Comparison of ENCODE assay signal across 8 cellular contexts in the genomic region with DNA sequence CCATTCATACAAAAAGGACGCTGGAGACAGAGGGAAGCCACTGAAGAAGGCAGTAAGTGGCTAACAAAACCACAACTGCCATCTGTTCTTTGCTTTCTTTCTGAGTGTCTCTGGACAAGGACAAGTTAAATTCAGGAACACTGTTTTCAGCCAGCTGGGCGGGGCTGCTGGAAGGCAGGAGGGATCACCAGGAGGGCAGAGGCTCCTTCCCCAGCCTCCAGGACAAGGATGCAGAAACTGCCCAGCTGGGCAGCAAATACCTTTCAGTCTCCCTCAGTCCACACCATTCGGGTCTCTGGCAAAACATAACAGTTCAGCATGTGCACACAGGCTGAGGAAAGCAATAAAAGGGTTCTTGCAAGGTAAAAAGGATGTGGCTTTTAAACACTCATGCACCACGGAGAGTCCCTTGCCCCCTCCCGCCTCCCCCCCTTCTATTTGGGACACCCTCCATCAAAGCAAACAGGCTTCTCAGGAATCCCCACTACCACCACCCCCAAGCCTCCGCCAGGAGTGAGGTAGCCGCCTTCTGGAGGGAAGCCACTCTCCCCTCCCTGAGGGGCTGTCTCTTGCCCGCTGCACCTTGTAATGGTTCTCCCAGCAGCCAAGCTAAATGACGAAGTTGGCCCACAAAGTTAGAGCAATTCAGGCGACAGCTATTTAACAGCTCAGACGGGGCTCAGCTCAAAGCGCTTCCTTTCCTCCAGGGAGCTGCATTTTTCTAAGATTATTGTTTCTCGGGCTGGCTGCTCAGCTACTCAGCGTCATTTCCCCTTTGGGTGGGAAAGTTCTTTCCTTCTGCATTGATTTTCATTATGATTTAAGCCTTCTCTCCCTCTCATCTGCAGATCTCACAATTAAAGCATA. TPM values are rescaled to one million over a fixed set of nuclear protein-coding genes. Genes with fewer than 3 reads are reported as not detected.
DNase-seq lines count a peak whose midpoint lies in the region; ATAC-seq, FAIRE-seq and TF ChIP-seq lines count a peak whose summit lies in the region.

No MANE protein-coding gene starts in this region.

- H3K9me3 Mint-ChIP-seq in WTC11 = no peaks in the 10 kb centered on the region

- FAIRE-seq in bronchial epithelial cell (lab: Jason Lieb, UNC) = no peak

- intact Hi-C loops in A673 (cut with micrococcal nuclease; ENCODE audit: unreplicated experiment) (no loop called here), lower lobe of right lung (cut with DNase I) (no loop called here)

- CTCF ChIA-PET in A673 (lab: Charles Lee) = interaction anchor here (0.6 to 1.0 kb wide), 2 partner anchors 12 to 387 kb away, joined by 3 read pairs; no protein-coding TSS in a partner anchor
- CTCF ChIA-PET in WTC11 (lab: Charles Lee) = interaction anchor here (1.2 to 1.6 kb wide), 3 partner anchors 8 to 112 kb away, joined by 4 to 6 read pairs (median 4); no protein-coding TSS in a partner anchor

- H3K9me3 ChIP-seq in A673 (ENCODE audit: low read depth, low read length, poor library complexity, severe bottlenecking) (no peaks in the 10 kb centered on the region), lower lobe of right lung (no peaks in the 10 kb centered on the region)

- no peaks in the 10 kb centered on the region for H3K36me3 Mint-ChIP-seq in WTC11

- no peaks in the 10 kb centered on the region for H3K36me3 ChIP-seq in A673 (ENCODE audit: insufficient read depth, low read length, poor library complexity, severe bottlenecking)
- H3K36me3 ChIP-seq in bronchial epithelial cell (ENCODE audit: control insufficient read depth, insufficient read depth, low read length) = no peaks in the 10 kb centered on the region
- H3K36me3 ChIP-seq in lower lobe of right lung = peaks cover 13% of the 10 kb centered on the region

- H3K27me3 ChIP-seq in A673 (replicated peaks; ENCODE audit: insufficient read depth, low read depth, low read length, poor library complexity) (no peaks in the 10 kb centered on the region), bronchial epithelial cell (ENCODE audit: control insufficient read depth, insufficient read depth, low read length) (no peaks in the 10 kb centered on the region), lower lobe of right lung (ENCODE audit: low read depth) (no peaks in the 10 kb centered on the region)

- ATAC-seq in WTC11 (peak; percentile 27), lower lobe of right lung (no peak), HG02588 (IDR thresholded peaks at IDR 0.05; ENCODE audit: unreplicated experiment) (no peak)

- peaks cover 25% of the 10 kb centered on the region for H3K27me3 Mint-ChIP-seq in WTC11 (ENCODE audit: low read depth)

- peaks cover 52% of the 10 kb centered on the region for H3K4me1 Mint-ChIP-seq in WTC11

- TF ChIP-seq CTCF in A673 (conservative IDR thresholded peaks at IDR 0.05; ENCODE audit: low read depth, low read length) (no peak), HFF-Myc (IDR thresholded peaks at IDR 0.05; ENCODE audit: low read depth, low read length, missing control alignments) (no peak), WTC11 (IDR thresholded peaks at IDR 0.05) (no peak), bronchial epithelial cell (IDR thresholded peaks at IDR 0.05; ENCODE audit: insufficient read depth, low read length, severe bottlenecking) (no peak), lower lobe of right lung (IDR thresholded peaks at IDR 0.05) (no peak)

- peak overlapping the region; percentile 69 for H3K27ac Mint-ChIP-seq in WTC11

- DNase-seq in A673 (ENCODE audit: low spot score) = peak; percentile 91
- no peak for DNase-seq in HFF-Myc (ENCODE audit: extremely low read depth, low read depth)
- DNase-seq in WTC11 (ENCODE audit: low spot score) = no peak
- DNase-seq in bronchial epithelial cell (ENCODE audit: low read depth) = peak; percentile 62
- no peak for DNase-seq in lower lobe of right lung
- DNase-seq in stimulated activated CD8-positive, alpha-beta memory T cell treated with anti-CD3 and anti-CD28 coated beads, Interleukin-12 subunit alpha, Interleukin-12 subunit beta, amount 100 ng/mL, for 4 hours (ENCODE audit: low read depth) = peak; percentile 58
- no peak for DNase-seq in SW480 (ENCODE audit: low spot score)

- peak overlapping the region; percentile 47 for H3K4me3 Mint-ChIP-seq in WTC11

- BruUV-seq in A673 (replicated peaks; lab: Mats Ljungman, UMichigan) = no TSS peak

- H3K4me1 ChIP-seq in A673 (ENCODE audit: insufficient read depth, low read length, poor library complexity, severe bottlenecking) = peaks cover 41% of the 10 kb centered on the region
- H3K4me1 ChIP-seq in lower lobe of right lung = peaks cover 80% of the 10 kb centered on the region

- POLR2A ChIA-PET in A673 (lab: Charles Lee; ENCODE audit: low non-redundant PET) (interaction anchor here (0.7 kb wide), 1 partner anchor 20 kb away, joined by 4 read pairs; no protein-coding TSS in a partner anchor), WTC11 (lab: Charles Lee) (interaction anchor here (0.8 kb wide), 1 partner anchor 90 kb away, joined by 3 read pairs; no protein-coding TSS in a partner anchor)

- H3K4me3 ChIP-seq in A673 (ENCODE audit: low read depth, low read length, poor library complexity, severe bottlenecking) = peak overlapping the region; percentile 26
- H3K4me3 ChIP-seq in HFF-Myc (replicated peaks; ENCODE audit: low read depth, low read length) = peak overlapping the region; percentile 31
- H3K4me3 ChIP-seq in bronchial epithelial cell (ENCODE audit: low read depth, low read length) = no peak overlapping the region
- peak overlapping the region; percentile 82 for H3K4me3 ChIP-seq in lower lobe of right lung

- H3K27ac ChIP-seq in A673 (ENCODE audit: low read depth, low read length, poor library complexity, severe bottlenecking) (peak overlapping the region; percentile 93), lower lobe of right lung (peak overlapping the region; percentile 88)

TF ChIP-seq in WTC11, 78 proteins besides CTCF, POLR2A, EP300 and RAD21 (continues in another document):
- no peak for TF ChIP-seq SP1 (CRISPR knock-in tag; conservative IDR thresholded peaks at IDR 0.05)
- no peak for TF ChIP-seq ARID4B (CRISPR knock-in tag; IDR thresholded peaks at IDR 0.05; ENCODE audit: borderline replicate concordance)
- TF ChIP-seq CREM (CRISPR knock-in tag; IDR thresholded peaks at IDR 0.05) = no peak
- no peak for TF ChIP-seq ZNF396 (CRISPR knock-in tag; IDR thresholded peaks at IDR 0.05; ENCODE audit: borderline replicate concordance)
- TF ChIP-seq, protein P1, sequence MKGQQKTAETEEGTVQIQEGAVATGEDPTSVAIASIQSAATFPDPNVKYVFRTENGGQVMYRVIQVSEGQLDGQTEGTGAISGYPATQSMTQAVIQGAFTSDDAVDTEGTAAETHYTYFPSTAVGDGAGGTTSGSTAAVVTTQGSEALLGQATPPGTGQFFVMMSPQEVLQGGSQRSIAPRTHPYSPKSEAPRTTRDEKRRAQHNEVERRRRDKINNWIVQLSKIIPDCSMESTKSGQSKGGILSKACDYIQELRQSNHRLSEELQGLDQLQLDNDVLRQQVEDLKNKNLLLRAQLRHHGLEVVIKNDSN (CRISPR knock-in tag; IDR thresholded peaks at IDR 0.05) = no peak
- TF ChIP-seq OVOL2 (CRISPR knock-in tag; IDR thresholded peaks at IDR 0.05; ENCODE audit: borderline replicate concordance) = no peak
- TF ChIP-seq ATF1 (CRISPR knock-in tag; IDR thresholded peaks at IDR 0.05) = no peak
- TF ChIP-seq PRRX2 (CRISPR knock-in tag; IDR thresholded peaks at IDR 0.05) = no peak
- TF ChIP-seq FOXK1 (CRISPR knock-in tag; IDR thresholded peaks at IDR 0.05) = no peak
- no peak for TF ChIP-seq KAT7 (CRISPR knock-in tag; IDR thresholded peaks at IDR 0.05; ENCODE audit: borderline replicate concordance)
- TF ChIP-seq, protein P2, sequence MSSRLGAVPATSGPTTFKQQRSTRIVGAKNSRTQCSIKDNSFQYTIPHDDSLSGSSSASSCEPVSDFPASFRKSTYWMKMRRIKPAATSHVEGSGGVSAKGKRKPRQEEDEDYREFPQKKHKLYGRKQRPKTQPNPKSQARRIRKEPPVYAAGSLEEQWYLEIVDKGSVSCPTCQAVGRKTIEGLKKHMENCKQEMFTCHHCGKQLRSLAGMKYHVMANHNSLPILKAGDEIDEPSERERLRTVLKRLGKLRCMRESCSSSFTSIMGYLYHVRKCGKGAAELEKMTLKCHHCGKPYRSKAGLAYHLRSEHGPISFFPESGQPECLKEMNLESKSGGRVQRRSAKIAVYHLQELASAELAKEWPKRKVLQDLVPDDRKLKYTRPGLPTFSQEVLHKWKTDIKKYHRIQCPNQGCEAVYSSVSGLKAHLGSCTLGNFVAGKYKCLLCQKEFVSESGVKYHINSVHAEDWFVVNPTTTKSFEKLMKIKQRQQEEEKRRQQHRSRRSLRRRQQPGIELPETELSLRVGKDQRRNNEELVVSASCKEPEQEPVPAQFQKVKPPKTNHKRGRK (CRISPR knock-in tag; IDR thresholded peaks at IDR 0.05; ENCODE audit: borderline replicate concordance) = no peak

RNA-seq across cellular contexts. Expression of gene HEG1, which starts 3.8 kb away (rescaled TPM):
- total RNA-seq in A673 (2021) (31.8 and 34.3 TPM in 2 replicates), WTC11 (2021) (7.9 to 14.6 TPM (median 8.7 TPM) in 3 replicates), bronchial epithelial cell (2.0 and 7.1 TPM in 2 replicates), lower lobe of right lung (157 TPM)

Comparison
In these comparisons a context has a peak if more than half of its experiments do, and no peak if none do; other contexts are left out.
1. DNase-seq: peak in A673 (single experiment), bronchial epithelial cell (single experiment) and stimulated activated CD8-positive, alpha-beta memory T cell treated with anti-CD3 and anti-CD28 coated beads, Interleukin-12 subunit alpha, Interleukin-12 subunit beta, amount 100 ng/mL, for 4 hours (single experiment); none in HFF-Myc (single experiment), WTC11 (single experiment), lower lobe of right lung (single experiment) and SW480 (single experiment).